8 cellular contexts compared by ENCODE assay signal in the genomic region with DNA sequence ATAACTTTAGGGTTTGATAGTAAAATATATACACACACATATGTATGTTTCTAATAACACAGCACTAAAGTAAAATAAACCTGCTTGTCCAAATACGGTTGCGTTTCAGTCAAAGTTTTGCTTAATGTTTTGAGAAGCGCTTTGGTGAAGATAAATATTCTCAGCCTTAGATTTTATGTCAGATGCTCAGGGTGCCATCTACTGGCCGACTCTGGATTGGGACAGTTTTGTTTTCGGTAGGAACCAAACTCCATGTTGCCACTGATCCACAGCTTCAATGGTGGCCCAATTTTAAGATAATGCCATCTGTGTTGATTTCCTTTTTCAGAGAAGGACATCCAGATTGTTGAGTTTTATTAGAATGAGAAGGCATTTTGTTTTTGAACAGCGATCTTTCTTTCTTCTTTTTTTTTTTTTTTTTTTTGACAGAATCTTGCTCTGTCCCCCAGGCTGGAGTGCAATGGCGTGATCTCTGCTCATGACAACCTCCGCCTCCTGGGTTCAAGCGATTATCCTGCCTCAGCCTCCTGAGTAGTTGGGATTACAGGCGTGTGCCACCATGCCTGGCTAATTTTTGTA. TPM values are rescaled to one million over a fixed set of nuclear protein-coding genes. Genes with fewer than 3 reads are reported as not detected.
DNase-seq lines count a peak whose midpoint lies in the region; ATAC-seq and TF ChIP-seq lines count a peak whose summit lies in the region.

No MANE protein-coding gene starts in this region.

- TF ChIP-seq CTCF in Calu3 (IDR thresholded peaks at IDR 0.05; ENCODE audit: unreplicated experiment), result peak; percentile 68
- TF ChIP-seq CTCF in gastrocnemius medialis (IDR thresholded peaks at IDR 0.05 in 4 of 5, conservative IDR thresholded peaks at IDR 0.05 in 1 of 5), result peak; percentile 32 to 64 (median 53)

- peaks cover 5% of the 10 kb centered on the region; the same call in 1 of the 2 replicates for H3K4me1 ChIP-seq in SJCRH30
- no peaks in the 10 kb centered on the region for H3K4me1 ChIP-seq in gastrocnemius medialis

- no peak overlapping the region for H3K27ac Mint-ChIP-seq in Calu3 (ENCODE audit: unreplicated experiment)

- intact Hi-C loops in Calu3 (cut with micrococcal nuclease; ENCODE audit: unreplicated experiment), result loop anchor here (2.0 to 10.0 kb wide), 4 partner anchors 100 to 775 kb away; no protein-coding TSS in a partner anchor
- intact Hi-C loops in gastrocnemius medialis (cut with DNase I; ENCODE audit: low total_unique reads), result loop anchor here (1.0 to 5.0 kb wide), 3 partner anchors 485 to 780 kb away; no protein-coding TSS in a partner anchor

- H3K27me3 Mint-ChIP-seq in Calu3 (ENCODE audit: unreplicated experiment), result no peaks in the 10 kb centered on the region

- CTCF ChIA-PET in Calu3 (lab: Charles Lee), result interaction anchor here (0.7 kb wide), 2 partner anchors 208 to 632 kb away, joined by 3 read pairs; no protein-coding TSS in a partner anchor

- H3K36me3 ChIP-seq in SJCRH30 (no peaks in the 10 kb centered on the region), gastrocnemius medialis (no peaks in the 10 kb centered on the region)

- in situ Hi-C loops in gastrocnemius medialis (cut with MboI; ENCODE audit: low sequenced_read_pairs in 4 of 4), result loop anchor here (5.0 to 25.0 kb wide), 6 partner anchors 475 to 1200 kb away; no protein-coding TSS in a partner anchor

- TF ChIP-seq POLR2A in gastrocnemius medialis (IDR thresholded peaks at IDR 0.05), result no peak

- peaks cover under 1% of the 10 kb centered on the region for H3K4me1 Mint-ChIP-seq in Calu3 (ENCODE audit: low read depth, unreplicated experiment)

- no peak for TF ChIP-seq EP300 in Ishikawa (IDR thresholded peaks at IDR 0.05; ENCODE audit: borderline replicate concordance)

- H3K4me3 ChIP-seq in SJCRH30 (no peak overlapping the region), gastrocnemius medialis (no peak overlapping the region)

- peak; percentile 79 for ATAC-seq in GM19455 (IDR thresholded peaks at IDR 0.05; ENCODE audit: unreplicated experiment)
- ATAC-seq in gastrocnemius medialis, result peak in 1 of 2 donors; percentile 77
- ATAC-seq in HG03139 (IDR thresholded peaks at IDR 0.05; ENCODE audit: unreplicated experiment), result no peak

- H3K36me3 Mint-ChIP-seq in Calu3 (ENCODE audit: insufficient read depth, unreplicated experiment), result no peaks in the 10 kb centered on the region

- H3K4me3 Mint-ChIP-seq in Calu3 (ENCODE audit: low read depth, unreplicated experiment), result no peak overlapping the region

- H3K9me3 ChIP-seq in SJCRH30 (replicated peaks) (no peaks in the 10 kb centered on the region; the same call in 1 of the 2 replicates), gastrocnemius medialis (no peaks in the 10 kb centered on the region)

- H3K27me3 ChIP-seq in SJCRH30, result no peaks in the 10 kb centered on the region
- H3K27me3 ChIP-seq in gastrocnemius medialis, result no peaks in the 10 kb centered on the region

- no TSS peak for BruUV-seq in Calu3 (replicated peaks; lab: Mats Ljungman, UMichigan)

- DNase-seq in Calu3 (peak; percentile 72), SJCRH30 (peak; percentile 58 to 87), anterior cingulate cortex (lab: John Stamatoyannopoulos, UW) (peak in 44 of 58 donors; percentile 1 to 71 (median 10)), hepatic stellate cell (ENCODE audit: low spot score) (peak; percentile 34), gastrocnemius medialis (peak; percentile 13 to 34)

- H3K9me3 Mint-ChIP-seq in Calu3 (ENCODE audit: low read depth, unreplicated experiment), result no peaks in the 10 kb centered on the region

- H3K27ac ChIP-seq in SJCRH30, result no peak overlapping the region
- H3K27ac ChIP-seq in gastrocnemius medialis, result no peak overlapping the region

- TF ChIP-seq RAD21 in Ishikawa (IDR thresholded peaks at IDR 0.05; ENCODE audit: low read depth), result peak; percentile 98

TF ChIP-seq in Ishikawa, 13 proteins besides CTCF, POLR2A, EP300 and RAD21:
- no peak for TF ChIP-seq TEAD4 (IDR thresholded peaks at IDR 0.05)
- TF ChIP-seq, protein P1, sequence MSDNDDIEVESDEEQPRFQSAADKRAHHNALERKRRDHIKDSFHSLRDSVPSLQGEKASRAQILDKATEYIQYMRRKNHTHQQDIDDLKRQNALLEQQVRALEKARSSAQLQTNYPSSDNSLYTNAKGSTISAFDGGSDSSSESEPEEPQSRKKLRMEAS (IDR thresholded peaks at IDR 0.05), result 0 out of 2 replicates have a peak, but pooled peaks have one; percentile 12
- TF ChIP-seq TCF12 (IDR thresholded peaks at IDR 0.05; ENCODE audit: low read depth), result no peak
- TF ChIP-seq CREB1 (IDR thresholded peaks at IDR 0.05; ENCODE audit: low read depth), result no peak
- TF ChIP-seq, protein P2, sequence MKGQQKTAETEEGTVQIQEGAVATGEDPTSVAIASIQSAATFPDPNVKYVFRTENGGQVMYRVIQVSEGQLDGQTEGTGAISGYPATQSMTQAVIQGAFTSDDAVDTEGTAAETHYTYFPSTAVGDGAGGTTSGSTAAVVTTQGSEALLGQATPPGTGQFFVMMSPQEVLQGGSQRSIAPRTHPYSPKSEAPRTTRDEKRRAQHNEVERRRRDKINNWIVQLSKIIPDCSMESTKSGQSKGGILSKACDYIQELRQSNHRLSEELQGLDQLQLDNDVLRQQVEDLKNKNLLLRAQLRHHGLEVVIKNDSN (IDR thresholded peaks at IDR 0.05), result no peak

RNA-seq across cellular contexts. Expression of gene LLPH, which starts 43.1 kb away (rescaled TPM):
- 46.6 and 47.2 TPM in 2 replicates for total RNA-seq in Calu3 (2022)
- 45.9 and 51.9 TPM in 2 replicates for total RNA-seq in SJCRH30 (2014; rRNA removed; shearing (Covaris generic))
- total RNA-seq in gastrocnemius medialis, result 10 to 100 TPM in 2 of 4 donors, 1 to 10 TPM in 2; 9.5 to 21.4 (median 12.5) TPM

Comparison
In these comparisons a context has a peak if more than half of its experiments do, and no peak if none do; other contexts are left out.
1. DNase-seq: peak in every context shown above with its lines; median percentile 72 in SJCRH30; 72 in Calu3; 34 in hepatic stellate cell; 24 in gastrocnemius medialis; 10 in anterior cingulate cortex.